ENCODE assay signal across 1 cellular context in the genomic region with DNA sequence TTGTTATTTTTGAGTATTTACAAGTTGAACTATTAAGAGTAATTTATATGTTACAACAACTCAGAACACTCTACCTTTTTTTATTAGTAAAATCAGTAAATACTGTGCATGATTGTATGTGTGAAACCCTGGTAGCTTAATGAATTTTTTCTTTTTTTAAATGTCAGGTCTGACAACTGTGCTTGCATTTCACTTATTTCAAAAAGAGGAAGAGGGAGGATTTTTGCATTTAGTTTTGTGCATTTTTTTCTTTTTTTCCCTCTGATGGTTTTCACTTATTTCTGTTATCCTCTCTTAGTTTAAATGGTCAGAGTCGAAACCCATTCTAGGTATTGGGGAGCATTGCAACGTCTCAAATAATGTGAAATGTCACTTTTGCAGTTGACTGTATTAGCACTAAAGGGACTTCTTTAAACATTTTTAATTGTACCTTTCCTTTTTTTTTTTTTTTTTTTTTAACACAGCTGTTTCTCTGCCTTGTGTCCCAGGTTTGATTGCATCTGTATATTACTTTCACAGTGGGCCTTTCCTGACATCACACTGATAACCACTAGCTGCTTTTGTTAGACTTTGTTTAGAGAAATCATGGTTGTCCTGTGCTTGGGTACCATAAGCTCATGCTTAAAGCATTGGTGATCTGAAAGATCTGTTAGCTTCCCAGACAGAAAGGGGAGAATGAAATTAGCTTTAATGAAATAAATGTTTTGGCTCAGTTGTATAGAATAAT.
TF ChIP-seq lines count a peak whose summit lies in the region.

No MANE protein-coding gene starts in this region.

TF ChIP-seq in GM23338, 12 proteins besides CTCF, POLR2A, EP300 and RAD21 (continued from another document):
- TF ChIP-seq, protein P1, sequence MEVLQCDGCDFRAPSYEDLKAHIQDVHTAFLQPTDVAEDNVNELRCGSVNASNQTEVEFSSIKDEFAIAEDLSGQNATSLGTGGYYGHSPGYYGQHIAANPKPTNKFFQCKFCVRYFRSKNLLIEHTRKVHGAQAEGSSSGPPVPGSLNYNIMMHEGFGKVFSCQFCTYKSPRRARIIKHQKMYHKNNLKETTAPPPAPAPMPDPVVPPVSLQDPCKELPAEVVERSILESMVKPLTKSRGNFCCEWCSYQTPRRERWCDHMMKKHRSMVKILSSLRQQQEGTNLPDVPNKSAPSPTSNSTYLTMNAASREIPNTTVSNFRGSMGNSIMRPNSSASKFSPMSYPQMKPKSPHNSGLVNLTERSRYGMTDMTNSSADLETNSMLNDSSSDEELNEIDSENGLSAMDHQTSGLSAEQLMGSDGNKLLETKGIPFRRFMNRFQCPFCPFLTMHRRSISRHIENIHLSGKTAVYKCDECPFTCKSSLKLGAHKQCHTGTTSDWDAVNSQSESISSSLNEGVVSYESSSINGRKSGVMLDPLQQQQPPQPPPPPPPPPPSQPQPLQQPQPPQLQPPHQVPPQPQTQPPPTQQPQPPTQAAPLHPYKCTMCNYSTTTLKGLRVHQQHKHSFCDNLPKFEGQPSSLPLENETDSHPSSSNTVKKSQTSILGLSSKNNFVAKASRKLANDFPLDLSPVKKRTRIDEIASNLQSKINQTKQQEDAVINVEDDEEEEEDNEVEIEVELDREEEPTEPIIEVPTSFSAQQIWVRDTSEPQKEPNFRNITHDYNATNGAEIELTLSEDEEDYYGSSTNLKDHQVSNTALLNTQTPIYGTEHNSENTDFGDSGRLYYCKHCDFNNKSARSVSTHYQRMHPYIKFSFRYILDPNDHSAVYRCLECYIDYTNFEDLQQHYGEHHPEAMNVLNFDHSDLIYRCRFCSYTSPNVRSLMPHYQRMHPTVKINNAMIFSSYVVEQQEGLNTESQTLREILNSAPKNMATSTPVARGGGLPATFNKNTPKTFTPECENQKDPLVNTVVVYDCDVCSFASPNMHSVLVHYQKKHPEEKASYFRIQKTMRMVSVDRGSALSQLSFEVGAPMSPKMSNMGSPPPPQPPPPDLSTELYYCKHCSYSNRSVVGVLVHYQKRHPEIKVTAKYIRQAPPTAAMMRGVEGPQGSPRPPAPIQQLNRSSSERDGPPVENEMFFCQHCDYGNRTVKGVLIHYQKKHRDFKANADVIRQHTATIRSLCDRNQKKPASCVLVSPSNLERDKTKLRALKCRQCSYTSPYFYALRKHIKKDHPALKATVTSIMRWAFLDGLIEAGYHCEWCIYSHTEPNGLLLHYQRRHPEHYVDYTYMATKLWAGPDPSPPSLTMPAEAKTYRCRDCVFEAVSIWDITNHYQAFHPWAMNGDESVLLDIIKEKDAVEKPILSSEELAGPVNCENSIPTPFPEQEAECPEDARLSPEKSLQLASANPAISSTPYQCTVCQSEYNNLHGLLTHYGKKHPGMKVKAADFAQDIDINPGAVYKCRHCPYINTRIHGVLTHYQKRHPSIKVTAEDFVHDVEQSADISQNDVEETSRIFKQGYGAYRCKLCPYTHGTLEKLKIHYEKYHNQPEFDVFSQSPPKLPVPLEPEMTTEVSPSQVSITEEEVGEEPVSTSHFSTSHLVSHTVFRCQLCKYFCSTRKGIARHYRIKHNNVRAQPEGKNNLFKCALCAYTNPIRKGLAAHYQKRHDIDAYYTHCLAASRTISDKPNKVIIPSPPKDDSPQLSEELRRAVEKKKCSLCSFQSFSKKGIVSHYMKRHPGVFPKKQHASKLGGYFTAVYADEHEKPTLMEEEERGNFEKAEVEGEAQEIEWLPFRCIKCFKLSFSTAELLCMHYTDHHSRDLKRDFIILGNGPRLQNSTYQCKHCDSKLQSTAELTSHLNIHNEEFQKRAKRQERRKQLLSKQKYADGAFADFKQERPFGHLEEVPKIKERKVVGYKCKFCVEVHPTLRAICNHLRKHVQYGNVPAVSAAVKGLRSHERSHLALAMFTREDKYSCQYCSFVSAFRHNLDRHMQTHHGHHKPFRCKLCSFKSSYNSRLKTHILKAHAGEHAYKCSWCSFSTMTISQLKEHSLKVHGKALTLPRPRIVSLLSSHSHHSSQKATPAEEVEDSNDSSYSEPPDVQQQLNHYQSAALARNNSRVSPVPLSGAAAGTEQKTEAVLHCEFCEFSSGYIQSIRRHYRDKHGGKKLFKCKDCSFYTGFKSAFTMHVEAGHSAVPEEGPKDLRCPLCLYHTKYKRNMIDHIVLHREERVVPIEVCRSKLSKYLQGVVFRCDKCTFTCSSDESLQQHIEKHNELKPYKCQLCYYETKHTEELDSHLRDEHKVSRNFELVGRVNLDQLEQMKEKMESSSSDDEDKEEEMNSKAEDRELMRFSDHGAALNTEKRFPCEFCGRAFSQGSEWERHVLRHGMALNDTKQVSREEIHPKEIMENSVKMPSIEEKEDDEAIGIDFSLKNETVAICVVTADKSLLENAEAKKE (CRISPR knock-in tag; IDR thresholded peaks at IDR 0.05): no peak
- no peak for TF ChIP-seq JUNB (IDR thresholded peaks at IDR 0.05; ENCODE audit: unreplicated experiment)
- TF ChIP-seq EZH2 (IDR thresholded peaks at IDR 0.05; ENCODE audit: low read depth, unreplicated experiment): no peak
- no peak for TF ChIP-seq NANOG (IDR thresholded peaks at IDR 0.05; ENCODE audit: borderline replicate concordance)
